Comparison of ENCODE assay signal across 23 cellular contexts in genomic region chr1:204592246-204592948, GRCh38.
DNase-seq lines count a peak whose midpoint lies in the region; ATAC-seq and TF ChIP-seq lines count a peak whose summit lies in the region.
"Had no signal": no experiment of that assay in that cellular context is flagged by ENCODE, and none has a peak within 500 bp of the region (broad histone marks: within the 10 kb centered on the region; RNA-seq: fewer than 3 reads in every experiment).

No MANE protein-coding gene starts in this region.

- H3K27ac ChIP-seq in RWPE2 (ENCODE audit: poor library complexity, severe bottlenecking) (peak overlapping the region; percentile 41), lower lobe of right lung (no peak overlapping the region)
- H3K27ac ChIP-seq: adrenal gland, epithelial cell of prostate, ovary, SJCRH30 had no signal

- intact Hi-C loops in lower lobe of right lung (cut with DNase I) (no loop called here), posterior cingulate gyrus (cut with DNase I) (no loop called here)

- DNase-seq in LHCN-M2 (ENCODE audit: low read depth), result peak; percentile 59
- no peak for DNase-seq in RWPE2 (ENCODE audit: low spot score)
- peak; percentile 41 for DNase-seq in myocyte (ENCODE audit: low read depth)
- no peak for DNase-seq in lower lobe of right lung
- no peak for DNase-seq in posterior cingulate gyrus
- DNase-seq: activated CD4-positive, CD25-positive, alpha-beta regulatory T cell; activated naive CD4-positive, alpha-beta T cell treated with anti-CD3 and anti-CD28 coated beads for 36 hours; adrenal gland; CD4-positive, alpha-beta T cell; Kasumi-1; left cardiac atrium; MV-4-11; NCI-H526 treated with DMSO at 0.1 percent for 48 hours; ovary; right cardiac atrium; SJCRH30; stimulated activated CD4-positive, alpha-beta T cell treated with anti-CD3 and anti-CD28 coated beads, Interleukin-12 subunit alpha, Interleukin-12 subunit beta, amount 100 ng/mL, for 4 hours; stimulated activated CD4-positive, alpha-beta T cell treated with anti-CD3 and anti-CD28 coated beads, Interleukin-4, amount 100 ng/mL, for 24 hours; T-helper 1 cell had no signal

- ATAC-seq in RWPE2 (ENCODE audit: low read depth), result no peak
- no peak for ATAC-seq in lower lobe of right lung
- no peak for ATAC-seq in GM18520 (IDR thresholded peaks at IDR 0.05; ENCODE audit: unreplicated experiment)
- ATAC-seq: left cardiac atrium; right cardiac atrium; stimulated activated effector memory CD8-positive, alpha-beta T cell treated with anti-CD3 and anti-CD28 coated beads, Interleukin-12 subunit alpha, Interleukin-12 subunit beta, amount 100 ng/mL, for 72 hours had no signal

- H3K36me3 ChIP-seq in RWPE2 (ENCODE audit: low read depth) (no peaks in the 10 kb centered on the region), skeletal muscle satellite cell (ENCODE audit: insufficient read depth, low read length) (no peaks in the 10 kb centered on the region), lower lobe of right lung (no peaks in the 10 kb centered on the region)
- H3K36me3 ChIP-seq: adrenal gland, ovary, SJCRH30 had no signal

- H3K27me3 ChIP-seq in RWPE2 (ENCODE audit: insufficient read depth, poor library complexity, severe bottlenecking) (no peaks in the 10 kb centered on the region), skeletal muscle satellite cell (ENCODE audit: control insufficient read depth, insufficient read depth, low read length) (no peaks in the 10 kb centered on the region), lower lobe of right lung (ENCODE audit: low read depth) (no peaks in the 10 kb centered on the region)
- H3K27me3 ChIP-seq: adrenal gland, ovary, SJCRH30 had no signal

- H3K4me1 ChIP-seq in RWPE2 (ENCODE audit: insufficient read depth, poor library complexity, severe bottlenecking) (peaks cover 16% of the 10 kb centered on the region), skeletal muscle satellite cell (ENCODE audit: control insufficient read depth, insufficient read depth, low read length) (peaks cover 16% of the 10 kb centered on the region), lower lobe of right lung (no peaks in the 10 kb centered on the region)
- H3K4me1 ChIP-seq: adrenal gland had no signal

- TF ChIP-seq CTCF in RWPE2 (IDR thresholded peaks at IDR 0.05; ENCODE audit: poor library complexity, severe bottlenecking) (no peak), lower lobe of right lung (IDR thresholded peaks at IDR 0.05) (no peak)

- peak overlapping the region; percentile 40 for H3K4me2 ChIP-seq in skeletal muscle satellite cell (ENCODE audit: low read length)

- H3K9ac ChIP-seq in skeletal muscle satellite cell (ENCODE audit: low read depth, low read length), result no peak overlapping the region

- H3K4me3 ChIP-seq in RWPE2 (ENCODE audit: severe bottlenecking) (no peak overlapping the region), skeletal muscle satellite cell (ENCODE audit: low read length) (no peak overlapping the region), lower lobe of right lung (no peak overlapping the region)
- H3K4me3 ChIP-seq: adrenal gland, ovary, SJCRH30 had no signal

- no peaks in the 10 kb centered on the region for H3K9me3 ChIP-seq in RWPE2 (ENCODE audit: severe bottlenecking)
- H3K9me3 ChIP-seq in skeletal muscle satellite cell (replicated peaks; ENCODE audit: low read length), result no peaks in the 10 kb centered on the region
- no peaks in the 10 kb centered on the region for H3K9me3 ChIP-seq in lower lobe of right lung
- H3K9me3 ChIP-seq: adrenal gland, ovary, SJCRH30 had no signal

Comparison
In these comparisons a context has a peak if more than half of its experiments do, and no peak if none do; other contexts are left out.
1. DNase-seq: peak in LHCN-M2 (single experiment) and myocyte (single experiment); none in RWPE2 (single experiment), lower lobe of right lung (single experiment) and posterior cingulate gyrus (0 of 10).